ENCODE assay signal across 14 cellular contexts in the genomic region with DNA sequence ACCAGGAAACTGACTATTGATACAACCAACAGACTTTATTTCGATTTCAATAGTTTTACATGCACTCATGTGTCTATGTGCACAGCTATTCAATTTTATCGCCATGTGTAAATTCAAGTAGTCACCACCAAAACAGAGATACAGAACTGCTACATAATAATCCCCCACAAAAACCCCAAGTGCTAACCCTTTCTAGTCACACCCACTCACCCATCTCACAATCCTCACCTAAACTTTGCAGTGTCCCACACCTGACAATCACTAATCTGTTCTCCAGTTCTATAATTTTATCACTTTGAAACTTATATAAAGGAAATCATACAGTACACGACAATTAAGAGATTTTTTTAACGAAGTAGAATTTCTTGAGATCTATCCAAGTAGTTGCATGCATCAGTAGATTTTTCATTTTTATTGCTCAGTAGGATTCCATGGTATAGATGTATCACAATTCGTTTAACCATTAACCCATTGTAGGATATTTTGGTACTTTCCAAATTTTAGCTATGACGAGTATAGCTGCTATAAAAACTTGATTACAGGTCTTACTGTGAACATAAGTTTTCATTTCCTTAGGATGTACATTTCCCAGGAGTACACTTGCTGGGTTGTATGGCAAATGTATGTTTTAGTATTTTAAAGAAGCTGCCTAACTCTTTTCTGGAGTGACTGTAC.
"Had no signal": no experiment of that assay in that cellular context is flagged by ENCODE, and none has a peak within 500 bp of the region (broad histone marks: within the 10 kb centered on the region; RNA-seq: fewer than 3 reads in every experiment).

No MANE protein-coding gene starts in this region.

- H3K9me3 ChIP-seq: lower lobe of right lung, vagina had no signal

- H3K27ac ChIP-seq: lower lobe of right lung, right atrium auricular region, tibial artery, vagina had no signal

- H3K4me3 Mint-ChIP-seq: activated B cell treated with CpG ODN at 0.5 μM for 24 hours; activated naive CD8-positive, alpha-beta T cell treated with anti-CD3 and anti-CD28 coated beads for 36 hours; naive B cell had no signal

- H3K9me3 Mint-ChIP-seq: activated B cell treated with CpG ODN at 0.5 μM for 24 hours had no signal

- H3K27ac Mint-ChIP-seq: activated B cell treated with CpG ODN at 0.5 μM for 24 hours; activated naive CD8-positive, alpha-beta T cell treated with anti-CD3 and anti-CD28 coated beads for 36 hours had no signal

- H3K4me1 ChIP-seq: lower lobe of right lung, right atrium auricular region, vagina had no signal

- FAIRE-seq: TTC549 had no signal

- H3K27me3 Mint-ChIP-seq: activated B cell treated with CpG ODN at 0.5 μM for 24 hours; activated naive CD8-positive, alpha-beta T cell treated with anti-CD3 and anti-CD28 coated beads for 36 hours; naive B cell had no signal

- H3K4me3 ChIP-seq: lower lobe of right lung, right atrium auricular region, tibial artery, vagina had no signal

- H3K27me3 ChIP-seq: right atrium auricular region, tibial artery, vagina had no signal

- DNase-seq: activated B cell treated with CpG ODN at 0.5 μM for 24 hours; activated gamma-delta T cell treated with Interleukin-2 at 50 U/mL for 16 hours; activated naive CD8-positive, alpha-beta T cell treated with anti-CD3 and anti-CD28 coated beads for 36 hours; activated T-cell treated with anti-CD3 and anti-CD28 coated beads, Interleukin-2, amount 50 U/mL, for 48 hours; hypothalamus; kidney glomerular epithelial cell; lower lobe of right lung; midbrain; naive B cell; small intestine; tibial artery had no signal

- ATAC-seq: lower lobe of right lung had no signal

- H3K36me3 ChIP-seq: lower lobe of right lung, right atrium auricular region, tibial artery, vagina had no signal

- H3K4me1 Mint-ChIP-seq: naive B cell had no signal
